Comparison of ENCODE assay signal across 27 cellular contexts in the genomic region with DNA sequence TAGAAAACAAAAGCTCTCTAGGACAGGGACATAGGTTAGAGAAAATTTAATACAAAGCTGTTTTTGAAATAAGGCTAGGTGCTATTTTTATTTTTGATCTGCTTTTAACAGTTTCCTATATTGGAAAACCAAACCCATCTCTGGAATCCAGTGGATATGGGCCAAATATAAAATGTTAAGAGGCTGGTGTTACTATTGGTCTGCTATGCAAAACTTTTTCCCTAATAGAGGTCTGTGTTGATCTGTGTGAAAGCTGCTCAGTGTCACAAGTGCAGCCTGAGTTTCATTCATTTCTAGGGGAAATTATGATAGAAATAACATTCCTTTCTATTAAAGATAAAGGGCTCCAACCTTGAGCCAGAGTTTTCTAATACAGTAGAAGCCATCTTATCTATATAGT.
"Had no signal": no experiment of that assay in that cellular context is flagged by ENCODE, and none has a peak within 500 bp of the region (broad histone marks: within the 10 kb centered on the region; RNA-seq: fewer than 3 reads in every experiment).

No MANE protein-coding gene starts in this region.

- H3K36me3 ChIP-seq: ascending aorta, brain microvascular endothelial cell, colonic mucosa had no signal

- H3K9me3 Mint-ChIP-seq: activated CD4-positive, alpha-beta memory T cell treated with anti-CD3 and anti-CD28 coated beads, Interleukin-2, amount 10 ng/mL, durations not matched to agents 7 days and 5 days; activated CD4-positive, alpha-beta T cell treated with anti-CD3 and anti-CD28 coated beads, Interleukin-2, amount 10 ng/mL, durations not matched to agents 7 days and 5 days; activated naive CD4-positive, alpha-beta T cell treated with anti-CD3 and anti-CD28 coated beads, Interleukin-2, amount 10 ng/mL, durations not matched to agents 7 days and 5 days; activated naive CD4-positive, alpha-beta T cell treated with anti-CD3 and anti-CD28 coated beads, Interleukin-2, amount 50 U/mL, for 72 hours; activated naive CD8-positive, alpha-beta T cell treated with anti-CD3 and anti-CD28 coated beads, Interleukin-2, amount 10 ng/mL, durations not matched to agents 7 days and 5 days; activated T-cell treated with anti-CD3 and anti-CD28 coated beads, Interleukin-2, amount 50 U/mL, for 24 hours; activated T-cell treated with anti-CD3 and anti-CD28 coated beads, Interleukin-2, amount 50 U/mL, for 72 hours; endodermal cell had no signal

- H3K9me3 ChIP-seq: ascending aorta, colonic mucosa, gastrocnemius medialis, heart left ventricle had no signal

- H3K4me3 Mint-ChIP-seq: activated CD4-positive, alpha-beta memory T cell treated with anti-CD3 and anti-CD28 coated beads, Interleukin-2, amount 10 ng/mL, durations not matched to agents 7 days and 5 days; activated CD4-positive, alpha-beta T cell treated with anti-CD3 and anti-CD28 coated beads, Interleukin-2, amount 10 ng/mL, durations not matched to agents 7 days and 5 days; activated naive CD4-positive, alpha-beta T cell treated with anti-CD3 and anti-CD28 coated beads, Interleukin-2, amount 10 ng/mL, durations not matched to agents 7 days and 5 days; activated naive CD8-positive, alpha-beta T cell treated with anti-CD3 and anti-CD28 coated beads, Interleukin-2, amount 10 ng/mL, durations not matched to agents 7 days and 5 days; activated T-cell treated with anti-CD3 and anti-CD28 coated beads, Interleukin-2, amount 50 U/mL, for 24 hours; activated T-cell treated with anti-CD3 and anti-CD28 coated beads, Interleukin-2, amount 50 U/mL, for 72 hours; endodermal cell had no signal

- H3K4me3 ChIP-seq: ascending aorta, colonic mucosa, gastrocnemius medialis, heart left ventricle had no signal

- H3K27ac Mint-ChIP-seq: activated CD4-positive, alpha-beta memory T cell treated with anti-CD3 and anti-CD28 coated beads, Interleukin-2, amount 10 ng/mL, durations not matched to agents 7 days and 5 days; activated CD4-positive, alpha-beta T cell treated with anti-CD3 and anti-CD28 coated beads, Interleukin-2, amount 10 ng/mL, durations not matched to agents 7 days and 5 days; activated naive CD4-positive, alpha-beta T cell treated with anti-CD3 and anti-CD28 coated beads, Interleukin-2, amount 10 ng/mL, durations not matched to agents 7 days and 5 days; activated naive CD4-positive, alpha-beta T cell treated with anti-CD3 and anti-CD28 coated beads, Interleukin-2, amount 50 U/mL, for 72 hours; activated naive CD8-positive, alpha-beta T cell treated with anti-CD3 and anti-CD28 coated beads, Interleukin-2, amount 10 ng/mL, durations not matched to agents 7 days and 5 days; activated T-cell treated with anti-CD3 and anti-CD28 coated beads, Interleukin-2, amount 50 U/mL, for 24 hours; activated T-cell treated with anti-CD3 and anti-CD28 coated beads, Interleukin-2, amount 50 U/mL, for 72 hours; endodermal cell had no signal

- ATAC-seq: activated naive CD4-positive, alpha-beta T cell treated with anti-CD3 and anti-CD28 coated beads, Interleukin-2, amount 50 U/mL, for 72 hours; activated T-cell treated with anti-CD3 and anti-CD28 coated beads, Interleukin-2, amount 50 U/mL, for 72 hours; esophagus mucosa; foreskin keratinocyte; gastrocnemius medialis; heart left ventricle had no signal

- H3K4me1 Mint-ChIP-seq: activated CD4-positive, alpha-beta memory T cell treated with anti-CD3 and anti-CD28 coated beads, Interleukin-2, amount 10 ng/mL, durations not matched to agents 7 days and 5 days had no signal

- H3K27me3 Mint-ChIP-seq: activated CD4-positive, alpha-beta memory T cell treated with anti-CD3 and anti-CD28 coated beads, Interleukin-2, amount 10 ng/mL, durations not matched to agents 7 days and 5 days; activated CD4-positive, alpha-beta T cell treated with anti-CD3 and anti-CD28 coated beads, Interleukin-2, amount 10 ng/mL, durations not matched to agents 7 days and 5 days; activated naive CD4-positive, alpha-beta T cell treated with anti-CD3 and anti-CD28 coated beads, Interleukin-2, amount 10 ng/mL, durations not matched to agents 7 days and 5 days; activated naive CD8-positive, alpha-beta T cell treated with anti-CD3 and anti-CD28 coated beads, Interleukin-2, amount 10 ng/mL, durations not matched to agents 7 days and 5 days; activated T-cell treated with anti-CD3 and anti-CD28 coated beads, Interleukin-2, amount 50 U/mL, for 24 hours had no signal

- H3K4me1 ChIP-seq: colonic mucosa, foreskin keratinocyte, gastrocnemius medialis had no signal

- H3K27ac ChIP-seq: brain microvascular endothelial cell, colonic mucosa, foreskin keratinocyte, gastrocnemius medialis, heart left ventricle had no signal

- H3K36me3 Mint-ChIP-seq: activated naive CD4-positive, alpha-beta T cell treated with anti-CD3 and anti-CD28 coated beads, Interleukin-2, amount 50 U/mL, for 72 hours had no signal

- DNase-seq: activated CD4-positive, alpha-beta memory T cell treated with anti-CD3 and anti-CD28 coated beads, Interleukin-2, amount 10 ng/mL, durations not matched to agents 7 days and 5 days; activated CD4-positive, alpha-beta T cell treated with anti-CD3 and anti-CD28 coated beads for 4 hours; activated CD4-positive, alpha-beta T cell treated with anti-CD3 and anti-CD28 coated beads, Interleukin-2, amount 10 ng/mL, durations not matched to agents 7 days and 5 days; activated CD4-positive, alpha-beta T cell treated with anti-CD3 and anti-CD28 coated beads, Interleukin-2, amount 50 U/mL, for 4 hours; activated CD4-positive, CD25-positive, alpha-beta regulatory T cell; activated CD4-positive, CD25-positive, alpha-beta regulatory T cell treated with anti-CD3 and anti-CD28 coated beads, Interleukin-2, amount 50 U/mL, for 72 hours; activated CD8-positive, alpha-beta memory T cell treated with anti-CD3 and anti-CD28 coated beads, Interleukin-2, amount 50 U/mL, for 48 hours; activated gamma-delta T cell; activated naive CD4-positive, alpha-beta T cell; activated naive CD4-positive, alpha-beta T cell treated with anti-CD3 and anti-CD28 coated beads, Interleukin-2, amount 10 ng/mL, durations not matched to agents 7 days and 5 days; activated naive CD8-positive, alpha-beta T cell treated with anti-CD3 and anti-CD28 coated beads, Interleukin-2, amount 10 ng/mL, durations not matched to agents 7 days and 5 days; activated T-cell treated with anti-CD3 and anti-CD28 coated beads for 4 hours; activated T-cell treated with anti-CD3 and anti-CD28 coated beads, Interleukin-2, amount 50 U/mL, for 24 hours; activated T-cell treated with anti-CD3 and anti-CD28 coated beads, Interleukin-2, amount 50 U/mL, for 72 hours; brain microvascular endothelial cell; colonic mucosa; effector memory CD4-positive, alpha-beta T cell; endodermal cell; foreskin keratinocyte; gastrocnemius medialis; glutamatergic neuron; heart left ventricle; T-helper 2 cell had no signal

- H3K27me3 ChIP-seq: ascending aorta, brain microvascular endothelial cell, colonic mucosa, foreskin keratinocyte, gastrocnemius medialis, heart left ventricle had no signal

- FAIRE-seq: bronchial epithelial cell had no signal
